8 cellular contexts compared by ENCODE assay signal in genomic region chr9:35923927-35924763, GRCh38. TPM values are rescaled to one million over a fixed set of nuclear protein-coding genes. Genes with fewer than 3 reads are reported as not detected.
DNase-seq lines count a peak whose midpoint lies in the region; ATAC-seq and TF ChIP-seq lines count a peak whose summit lies in the region.

No MANE protein-coding gene starts in this region.

- H3K27me3 Mint-ChIP-seq in chondrocyte (ENCODE audit: low read depth): no peaks in the 10 kb centered on the region

- H3K4me1 ChIP-seq in mesodermal cell (ENCODE audit: control insufficient read depth, insufficient read depth, low read length, poor library complexity, severe bottlenecking) (peaks cover 8% of the 10 kb centered on the region), upper lobe of left lung (peaks cover 3 to 13% (median 9%) of the 10 kb centered on the region in 4 donors)

- peaks cover 67% of the 10 kb centered on the region for H3K4me1 Mint-ChIP-seq in chondrocyte (ENCODE audit: low read depth)

- H3K9me3 ChIP-seq in mesodermal cell (ENCODE audit: control insufficient read depth, low read length): no peaks in the 10 kb centered on the region
- no peaks in the 10 kb centered on the region for H3K9me3 ChIP-seq in upper lobe of left lung

- peak; percentile 93 for DNase-seq in AG08395 (ENCODE audit: low spot score)
- peak; percentile 79 for DNase-seq in LoVo (ENCODE audit: low spot score)
- DNase-seq in chondrocyte (ENCODE audit: low spot score): no peak
- DNase-seq in upper lobe of left lung: no peak
- no peak for DNase-seq in NCI-H526 (lab: John Stamatoyannopoulos, UW)
- DNase-seq in NCI-H2171 (lab: John Stamatoyannopoulos, UW): no peak
- no peak for DNase-seq in activated CD4-positive, alpha-beta T cell treated with anti-CD3 and anti-CD28 coated beads, Interleukin-2, amount 50 U/mL, for 4 hours

- H3K36me3 ChIP-seq in mesodermal cell (ENCODE audit: control insufficient read depth, insufficient read depth, low read length) (no peaks in the 10 kb centered on the region), upper lobe of left lung (no peaks in the 10 kb centered on the region)

- H3K27ac Mint-ChIP-seq in chondrocyte (ENCODE audit: unreplicated experiment): peak overlapping the region; percentile 89

- no peak for TF ChIP-seq EP300 in upper lobe of left lung (IDR thresholded peaks at IDR 0.05)

- peak in 1 of 2 donors; percentile 92 for ATAC-seq in upper lobe of left lung (ENCODE audit: low FRiP score in 2 of 2)

- TF ChIP-seq POLR2A in upper lobe of left lung (IDR thresholded peaks at IDR 0.05): no peak

- H3K27me3 ChIP-seq in upper lobe of left lung: no peaks in the 10 kb centered on the region

- H3K27ac ChIP-seq in mesodermal cell (ENCODE audit: low read depth, low read length, severe bottlenecking): peak overlapping the region; percentile 6
- H3K27ac ChIP-seq in upper lobe of left lung: peak overlapping the region in 3 of 4 donors; percentile 0 to 49 (median 10)

- H3K9me3 Mint-ChIP-seq in chondrocyte (ENCODE audit: low read depth): no peaks in the 10 kb centered on the region

- H3K36me3 Mint-ChIP-seq in chondrocyte (ENCODE audit: low read depth): peaks cover 2% of the 10 kb centered on the region

- TF ChIP-seq CTCF in chondrocyte (IDR thresholded peaks at IDR 0.05) (no peak), upper lobe of left lung (IDR thresholded peaks at IDR 0.05) (no peak)

- H3K4me3 Mint-ChIP-seq in chondrocyte (ENCODE audit: unreplicated experiment): peak overlapping the region; percentile 20

- 85 to 91% methylated on average over 6 to 8 of the region's 9 CpGs for WGBS in mesodermal cell (ENCODE audit: insufficient coverage in 2 of 2), 2 experiments
- WGBS in upper lobe of left lung, 2 donors: 71% methylated on average over 9 of the region's 9 CpGs

- H3K4me3 ChIP-seq in mesodermal cell (ENCODE audit: extremely low read depth, insufficient read depth, low read length, poor library complexity, severe bottlenecking) (no peak overlapping the region), upper lobe of left lung (no peak overlapping the region)

RNA-seq across cellular contexts. Expression of gene SPAAR, which starts 14.9 kb away (rescaled TPM):
- total RNA-seq in chondrocyte (0.70 to 1.3 TPM (median 0.77 TPM) in 3 replicates), upper lobe of left lung (10 to 100 TPM in 3 of 6 donors, 1 to 10 TPM in 3; 3.3 to 19.9 (median 8.5) TPM)
- polyA plus RNA-seq in mesodermal cell (2013, experiment 1 of 2): 1.6 TPM
- 0.81 TPM for polyA plus RNA-seq in mesodermal cell (2013, experiment 2 of 2)

RNA-seq across cellular contexts. Expression of gene HRCT1, which starts 18.1 kb away (rescaled TPM):
- total RNA-seq in chondrocyte: 7.2 to 16.6 TPM (median 7.8 TPM) in 3 replicates
- not detected for polyA plus RNA-seq in mesodermal cell (2013, experiment 1 of 2)
- not detected for polyA plus RNA-seq in mesodermal cell (2013, experiment 2 of 2)
- 10 to 100 TPM in 4 of 6 donors, 1 to 10 TPM in 2; 2.1 to 19.1 (median 10.6) TPM for total RNA-seq in upper lobe of left lung

RNA-seq across cellular contexts. Expression of gene OR2S2, which starts 33.8 kb away (rescaled TPM):
- not detected in 3 replicates for total RNA-seq in chondrocyte
- polyA plus RNA-seq in mesodermal cell (2013, experiment 1 of 2): not detected
- not detected for polyA plus RNA-seq in mesodermal cell (2013, experiment 2 of 2)
- not detected for total RNA-seq in upper lobe of left lung

RNA-seq across cellular contexts. Expression of gene OR13J1, which starts 53.9 kb away (rescaled TPM):
- not detected in 3 replicates for total RNA-seq in chondrocyte
- polyA plus RNA-seq in mesodermal cell (2013, experiment 1 of 2): not detected
- polyA plus RNA-seq in mesodermal cell (2013, experiment 2 of 2): not detected
- total RNA-seq in upper lobe of left lung: not detected

Comparison
In these comparisons a context has a peak if more than half of its experiments do, and no peak if none do; other contexts are left out.
1. DNase-seq: peak in AG08395 (single experiment) and LoVo (single experiment); none in chondrocyte (single experiment), upper lobe of left lung (0 of 2), NCI-H526 (0 of 2), NCI-H2171 (single experiment) and activated CD4-positive, alpha-beta T cell treated with anti-CD3 and anti-CD28 coated beads, Interleukin-2, amount 50 U/mL, for 4 hours (0 of 2).